In the genomic region with DNA sequence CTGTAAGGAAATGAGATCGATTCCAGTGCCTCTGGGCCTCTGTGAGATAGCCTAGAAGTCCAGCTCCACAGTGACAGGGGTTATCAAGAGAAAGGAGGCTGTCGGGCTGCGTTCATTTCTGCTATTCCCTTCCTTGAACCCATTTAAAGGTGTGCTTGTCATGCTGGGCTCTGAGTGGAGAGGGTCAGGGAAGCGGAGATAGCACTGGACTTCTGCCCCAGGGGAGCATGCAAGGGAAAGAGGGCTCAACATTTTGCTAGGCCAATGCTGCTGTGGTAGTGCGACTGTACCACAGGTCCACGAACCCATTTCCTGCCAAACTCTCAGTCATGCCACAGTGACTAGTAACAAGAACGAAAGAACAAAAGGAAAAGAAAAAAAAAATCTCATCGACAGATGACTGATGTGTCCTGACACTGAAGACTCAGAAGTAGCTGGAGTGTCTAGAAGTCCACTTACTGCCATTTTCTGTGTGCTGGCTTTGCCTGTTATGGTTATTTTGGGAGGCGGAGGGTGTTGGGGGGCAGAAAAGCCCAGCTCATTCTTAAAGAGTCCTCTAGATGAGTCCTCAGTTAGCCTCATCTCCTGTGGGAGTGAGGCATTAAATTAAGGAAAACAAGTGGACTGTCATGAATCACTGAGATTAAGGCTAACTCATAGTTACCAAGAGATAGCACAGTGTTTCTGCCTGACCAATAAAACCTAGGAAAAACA, we compare ENCODE assay signal across 8 cellular contexts. TPM values are rescaled to one million over a fixed set of nuclear protein-coding genes. Genes with fewer than 3 reads are reported as not detected.
DNase-seq lines count a peak whose midpoint lies in the region; ATAC-seq and TF ChIP-seq lines count a peak whose summit lies in the region.

No MANE protein-coding gene starts in this region.

- peak overlapping the region; percentile 42 for H3K4me3 Mint-ChIP-seq in activated naive CD8-positive, alpha-beta T cell

- no peaks in the 10 kb centered on the region for H3K9me3 ChIP-seq in mucosa of descending colon
- H3K9me3 ChIP-seq in colonic mucosa = no peaks in the 10 kb centered on the region

- intact Hi-C loops in mucosa of descending colon (cut with DNase I, micrococcal nuclease) (no loop called here), colonic mucosa (cut with DNase I) (no loop called here)

- H3K4me1 Mint-ChIP-seq in activated naive CD8-positive, alpha-beta T cell (ENCODE audit: low read depth) = peaks cover 42% of the 10 kb centered on the region

- H3K27me3 ChIP-seq in colonic mucosa = no peaks in the 10 kb centered on the region

- no peaks in the 10 kb centered on the region for H3K36me3 ChIP-seq in mucosa of descending colon (ENCODE audit: low read depth)
- H3K36me3 ChIP-seq in colonic mucosa = no peaks in the 10 kb centered on the region

- H3K4me1 ChIP-seq in mucosa of descending colon (ENCODE audit: low read depth) (peaks cover 49% of the 10 kb centered on the region), colonic mucosa (peaks cover 38% of the 10 kb centered on the region)

- H3K27ac Mint-ChIP-seq in activated naive CD8-positive, alpha-beta T cell = peak overlapping the region; percentile 73

- H3K9me3 Mint-ChIP-seq in activated naive CD8-positive, alpha-beta T cell (ENCODE audit: low read depth) = no peaks in the 10 kb centered on the region

- no peak overlapping the region for H3K27ac ChIP-seq in colonic mucosa

- peak; percentile 63 for ATAC-seq in GM19438 (IDR thresholded peaks at IDR 0.05; ENCODE audit: low read depth, unreplicated experiment)
- peak; percentile 65 for ATAC-seq in HG03469 (IDR thresholded peaks at IDR 0.05; ENCODE audit: unreplicated experiment)
- peak; percentile 56 for ATAC-seq in mucosa of descending colon

- no peaks in the 10 kb centered on the region for H3K27me3 Mint-ChIP-seq in activated naive CD8-positive, alpha-beta T cell

- H3K36me3 Mint-ChIP-seq in activated naive CD8-positive, alpha-beta T cell = peaks cover 19% of the 10 kb centered on the region

- H3K9ac ChIP-seq in colonic mucosa (ENCODE audit: low read depth in 2 of 2, low read length in 2 of 2) = peak overlapping the region in 1 of 2 donors; percentile 13

- DNase-seq in mucosa of descending colon (no peak), NCI-H2107 treated with DMSO at 0.1 percent for 48 hours (lab: John Stamatoyannopoulos, UW; ENCODE audit: unreplicated experiment) (no peak), cerebellum (ENCODE audit: low spot score) (no peak), colonic mucosa (no peak), GDM1 (lab: John Stamatoyannopoulos, UW) (no peak)

- H3K4me3 ChIP-seq in mucosa of descending colon = no peak overlapping the region
- H3K4me3 ChIP-seq in colonic mucosa = no peak overlapping the region

- TF ChIP-seq CTCF in mucosa of descending colon (IDR thresholded peaks at IDR 0.05) (no peak), colonic mucosa (IDR thresholded peaks at IDR 0.05) (no peak)

RNA-seq across cellular contexts. Expression of a gene that starts 8.1 kb away (rescaled TPM):
- total RNA-seq in mucosa of descending colon = 10 to 100 TPM; 41.4 to 66.6 (median 62.1) TPM
- total RNA-seq in cerebellum = 9.7 TPM
- total RNA-seq in colonic mucosa = 10 to 100 TPM; 43.4 to 73.1 TPM
